In genomic region chr12:110347767-110348166, GRCh38 we compare ENCODE assay signal across 20 cellular contexts.
"Had no signal": no experiment of that assay in that cellular context is flagged by ENCODE, and none has a peak within 500 bp of the region (broad histone marks: within the 10 kb centered on the region; RNA-seq: fewer than 3 reads in every experiment).

No MANE protein-coding gene starts in this region.

- H3K4me3 ChIP-seq: adrenal gland, breast epithelium, gastroesophageal sphincter, psoas muscle, right lobe of liver, SK-N-MC had no signal

- H3K4me1 ChIP-seq: gastroesophageal sphincter, psoas muscle, right lobe of liver had no signal

- H3K27ac ChIP-seq: adrenal gland, gastroesophageal sphincter, psoas muscle, right lobe of liver, SK-N-MC had no signal

- H3K9me3 ChIP-seq: adrenal gland, breast epithelium, gastroesophageal sphincter, psoas muscle, right lobe of liver had no signal

- FAIRE-seq: astrocyte, small intestine had no signal

- H3K27me3 ChIP-seq: adrenal gland, breast epithelium, gastroesophageal sphincter, right lobe of liver had no signal

- H3K27ac Mint-ChIP-seq: activated CD4-positive, alpha-beta T cell treated with anti-CD3 and anti-CD28 coated beads, Interleukin-2, amount 10 ng/mL, durations not matched to agents 7 days and 5 days; stimulated activated memory B cell treated with anti-CD40 and anti-IgM and Interleukin-4, amounts not matched to agents 10 μg/mL and 1 μg/mL and 100 μg/mL, for 72 hours had no signal

- H3K36me3 ChIP-seq: breast epithelium had no signal

- DNase-seq: activated CD4-positive, alpha-beta T cell treated with anti-CD3 and anti-CD28 coated beads, Interleukin-2, amount 10 ng/mL, durations not matched to agents 7 days and 5 days; activated CD4-positive, CD25-positive, alpha-beta regulatory T cell; activated CD8-positive, alpha-beta T cell treated with anti-CD3 and anti-CD28 coated beads, Interleukin-2, amount 10 ng/mL, durations not matched to agents 7 days and 5 days; activated naive CD4-positive, alpha-beta T cell treated with anti-CD3 and anti-CD28 coated beads for 36 hours; cerebellar nuclear complex; cortex of kidney; immature natural killer cell; left ventricle myocardium superior; naive thymus-derived CD8-positive, alpha-beta T cell; psoas muscle; right lobe of liver; small intestine; stimulated activated CD4-positive, alpha-beta T cell treated with anti-CD3 and anti-CD28 coated beads, Interleukin-4, amount 100 ng/mL, for 24 hours had no signal

- ATAC-seq: activated CD8-positive, alpha-beta T cell treated with anti-CD3 and anti-CD28 coated beads, Interleukin-2, amount 10 ng/mL, durations not matched to agents 7 days and 5 days; gastroesophageal sphincter; left ventricle myocardium superior; naive thymus-derived CD8-positive, alpha-beta T cell; right lobe of liver; stimulated activated memory B cell treated with anti-CD40 and anti-IgM and Interleukin-4, amounts not matched to agents 10 μg/mL and 1 μg/mL and 100 μg/mL, for 72 hours had no signal

- H3K4me3 Mint-ChIP-seq: activated CD4-positive, alpha-beta T cell treated with anti-CD3 and anti-CD28 coated beads, Interleukin-2, amount 10 ng/mL, durations not matched to agents 7 days and 5 days; activated CD8-positive, alpha-beta T cell treated with anti-CD3 and anti-CD28 coated beads, Interleukin-2, amount 10 ng/mL, durations not matched to agents 7 days and 5 days; activated naive CD4-positive, alpha-beta T cell treated with anti-CD3 and anti-CD28 coated beads for 36 hours; activated T-helper 1 cell treated with anti-CD3 and anti-CD28 coated beads, Interleukin-12 subunit alpha, Interleukin-12 subunit beta, Interleukin-2, Interleukin-4 antibody, amounts not matched to agents 30 ng/mL and 10 ng/mL and 1 ng/mL, durations not matched to agents 14 hours and 24 hours and 36 hours; immature natural killer cell; naive thymus-derived CD8-positive, alpha-beta T cell; stimulated activated memory B cell treated with anti-CD40 and anti-IgM and Interleukin-4, amounts not matched to agents 10 μg/mL and 1 μg/mL and 100 μg/mL, for 72 hours had no signal

- H3K9me3 Mint-ChIP-seq: activated CD4-positive, alpha-beta T cell treated with anti-CD3 and anti-CD28 coated beads, Interleukin-2, amount 10 ng/mL, durations not matched to agents 7 days and 5 days; activated naive CD4-positive, alpha-beta T cell treated with anti-CD3 and anti-CD28 coated beads for 36 hours; activated T-helper 1 cell treated with anti-CD3 and anti-CD28 coated beads, Interleukin-12 subunit alpha, Interleukin-12 subunit beta, Interleukin-2, Interleukin-4 antibody, amounts not matched to agents 30 ng/mL and 10 ng/mL and 1 ng/mL, durations not matched to agents 14 hours and 24 hours and 36 hours; immature natural killer cell; naive thymus-derived CD8-positive, alpha-beta T cell; stimulated activated memory B cell treated with anti-CD40 and anti-IgM and Interleukin-4, amounts not matched to agents 10 μg/mL and 1 μg/mL and 100 μg/mL, for 72 hours had no signal

- H3K27me3 Mint-ChIP-seq: activated CD4-positive, alpha-beta T cell treated with anti-CD3 and anti-CD28 coated beads, Interleukin-2, amount 10 ng/mL, durations not matched to agents 7 days and 5 days; naive thymus-derived CD8-positive, alpha-beta T cell; stimulated activated memory B cell treated with anti-CD40 and anti-IgM and Interleukin-4, amounts not matched to agents 10 μg/mL and 1 μg/mL and 100 μg/mL, for 72 hours had no signal
